2 cellular contexts compared by ENCODE assay signal in the genomic region with DNA sequence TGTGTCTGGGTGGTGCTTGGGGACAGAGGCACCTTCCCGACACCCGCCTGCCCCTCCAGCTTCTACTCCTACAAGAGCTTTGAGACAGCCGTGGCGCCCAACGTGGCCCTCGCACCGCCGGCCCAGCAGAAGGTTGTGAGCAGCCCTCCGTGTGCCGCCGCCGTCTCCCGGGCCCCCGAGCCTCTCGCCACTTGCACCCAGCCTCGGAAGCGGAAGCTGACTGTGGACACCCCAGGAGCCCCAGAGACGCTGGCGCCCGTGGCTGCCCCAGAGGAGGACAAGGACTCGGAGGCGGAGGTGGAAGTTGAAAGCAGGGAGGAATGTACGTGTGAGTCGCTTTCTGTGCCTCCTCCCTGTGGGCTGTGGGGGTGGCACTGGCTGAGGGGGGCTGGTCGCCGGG.
TF ChIP-seq lines count a peak whose summit lies in the region.

No MANE protein-coding gene starts in this region.

TF ChIP-seq in K562, 482 proteins besides CTCF, POLR2A, EP300 and RAD21:
- TF ChIP-seq, protein P1, sequence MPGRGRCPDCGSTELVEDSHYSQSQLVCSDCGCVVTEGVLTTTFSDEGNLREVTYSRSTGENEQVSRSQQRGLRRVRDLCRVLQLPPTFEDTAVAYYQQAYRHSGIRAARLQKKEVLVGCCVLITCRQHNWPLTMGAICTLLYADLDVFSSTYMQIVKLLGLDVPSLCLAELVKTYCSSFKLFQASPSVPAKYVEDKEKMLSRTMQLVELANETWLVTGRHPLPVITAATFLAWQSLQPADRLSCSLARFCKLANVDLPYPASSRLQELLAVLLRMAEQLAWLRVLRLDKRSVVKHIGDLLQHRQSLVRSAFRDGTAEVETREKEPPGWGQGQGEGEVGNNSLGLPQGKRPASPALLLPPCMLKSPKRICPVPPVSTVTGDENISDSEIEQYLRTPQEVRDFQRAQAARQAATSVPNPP (IDR thresholded peaks at IDR 0.05; ENCODE audit: borderline replicate concordance, insufficient read depth, insufficient read length) = no peak
- TF ChIP-seq RBM22 (IDR thresholded peaks at IDR 0.05; ENCODE audit: low read depth, low read length, poor library complexity, severe bottlenecking) = peak; percentile 9

TF ChIP-seq in HEK293T, 16 proteins besides CTCF, POLR2A, EP300 and RAD21:
- no peak for TF ChIP-seq FOXK2 (IDR thresholded peaks at IDR 0.05)
- TF ChIP-seq BHLHE40 (IDR thresholded peaks at IDR 0.05; ENCODE audit: borderline replicate concordance) = no peak
- no peak for TF ChIP-seq ARNT (IDR thresholded peaks at IDR 0.05)
- TF ChIP-seq L3MBTL2 (conservative IDR thresholded peaks at IDR 0.05) = no peak
- TF ChIP-seq, protein P2, sequence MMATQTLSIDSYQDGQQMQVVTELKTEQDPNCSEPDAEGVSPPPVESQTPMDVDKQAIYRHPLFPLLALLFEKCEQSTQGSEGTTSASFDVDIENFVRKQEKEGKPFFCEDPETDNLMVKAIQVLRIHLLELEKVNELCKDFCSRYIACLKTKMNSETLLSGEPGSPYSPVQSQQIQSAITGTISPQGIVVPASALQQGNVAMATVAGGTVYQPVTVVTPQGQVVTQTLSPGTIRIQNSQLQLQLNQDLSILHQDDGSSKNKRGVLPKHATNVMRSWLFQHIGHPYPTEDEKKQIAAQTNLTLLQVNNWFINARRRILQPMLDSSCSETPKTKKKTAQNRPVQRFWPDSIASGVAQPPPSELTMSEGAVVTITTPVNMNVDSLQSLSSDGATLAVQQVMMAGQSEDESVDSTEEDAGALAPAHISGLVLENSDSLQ (IDR thresholded peaks at IDR 0.05) = no peak
- TF ChIP-seq CTBP1 (IDR thresholded peaks at IDR 0.05; ENCODE audit: borderline replicate concordance) = no peak
- TF ChIP-seq LEF1 (IDR thresholded peaks at IDR 0.05; ENCODE audit: borderline replicate concordance) = no peak
- TF ChIP-seq ELF4 (IDR thresholded peaks at IDR 0.05) = no peak
